29 cellular contexts compared by ENCODE assay signal in genomic region chr3:30232546-30232945, GRCh38.
DNase-seq lines count a peak whose midpoint lies in the region; ATAC-seq, FAIRE-seq and TF ChIP-seq lines count a peak whose summit lies in the region.
"Had no signal": no experiment of that assay in that cellular context is flagged by ENCODE, and none has a peak within 500 bp of the region (broad histone marks: within the 10 kb centered on the region; RNA-seq: fewer than 3 reads in every experiment).

No MANE protein-coding gene starts in this region.

- no peak overlapping the region for H3K4me3 ChIP-seq in smooth muscle cell
- H3K4me3 ChIP-seq: ovary, sigmoid colon, testis had no signal

- H3K9me3 ChIP-seq in smooth muscle cell (replicated peaks; ENCODE audit: low read depth), result no peaks in the 10 kb centered on the region
- H3K9me3 ChIP-seq: ovary, sigmoid colon, testis had no signal

- no peak overlapping the region for H3K9ac ChIP-seq in smooth muscle cell (ENCODE audit: low read depth)

- no peaks in the 10 kb centered on the region for H3K9me3 Mint-ChIP-seq in glutamatergic neuron (ENCODE audit: unreplicated experiment)
- H3K9me3 Mint-ChIP-seq: CD8-positive, alpha-beta memory T cell; memory B cell; naive B cell; stimulated activated memory B cell treated with anti-CD40 and anti-IgM and Interleukin-4, amounts not matched to agents 10 μg/mL and 1 μg/mL and 100 μg/mL, for 72 hours; WTC11 had no signal

- peak; percentile 33 for FAIRE-seq in H54 (lab: Jason Lieb, UNC)
- FAIRE-seq: frontal cortex, HTR-8/SVneo, keratinocyte had no signal

- H3K4me1 ChIP-seq in smooth muscle cell (ENCODE audit: low read depth), result peaks cover 16% of the 10 kb centered on the region
- H3K4me1 ChIP-seq: testis had no signal

- no peak overlapping the region for H3K4me2 ChIP-seq in smooth muscle cell

- no peaks in the 10 kb centered on the region for H3K27me3 ChIP-seq in smooth muscle cell (ENCODE audit: low read depth)
- H3K27me3 ChIP-seq: ovary, sigmoid colon, testis had no signal

- H4K20me1 ChIP-seq in smooth muscle cell (ENCODE audit: low read depth), result no peaks in the 10 kb centered on the region

- H3K4me3 Mint-ChIP-seq in glutamatergic neuron (ENCODE audit: unreplicated experiment), result no peak overlapping the region
- H3K4me3 Mint-ChIP-seq: activated naive CD8-positive, alpha-beta T cell; CD8-positive, alpha-beta memory T cell; memory B cell; naive B cell; stimulated activated memory B cell treated with anti-CD40 and anti-IgM and Interleukin-4, amounts not matched to agents 10 μg/mL and 1 μg/mL and 100 μg/mL, for 72 hours; WTC11 had no signal

- WGBS in smooth muscle cell (ENCODE audit: low lambda C conversion rate), result 71% methylated on average over 2 of the region's 2 CpGs

- TF ChIP-seq CTCF in glutamatergic neuron (IDR thresholded peaks at IDR 0.05; ENCODE audit: partially characterized antibody, unreplicated experiment) (no peak), smooth muscle cell (IDR thresholded peaks at IDR 0.05; ENCODE audit: borderline replicate concordance, insufficient read depth, poor library complexity, severe bottlenecking) (no peak)

- H3K27ac Mint-ChIP-seq in glutamatergic neuron (ENCODE audit: unreplicated experiment), result peak overlapping the region; percentile 6
- H3K27ac Mint-ChIP-seq: activated naive CD8-positive, alpha-beta T cell; activated T-helper 2 cell treated with anti-CD3 and anti-CD28 coated beads, Interferon-gamma antibody, Interleukin-2, Interleukin-4, amounts not matched to agents 10 μg/mL and 5 μg/mL and 100 μg/mL, durations not matched to agents 14 hours and 24 hours and 36 hours; memory B cell; naive B cell; stimulated activated memory B cell treated with anti-CD40 and anti-IgM and Interleukin-4, amounts not matched to agents 10 μg/mL and 1 μg/mL and 100 μg/mL, for 72 hours; WTC11 had no signal

- peaks cover 23% of the 10 kb centered on the region for H3K4me1 Mint-ChIP-seq in glutamatergic neuron (ENCODE audit: low read depth, unreplicated experiment)
- H3K4me1 Mint-ChIP-seq: memory B cell; naive B cell; stimulated activated memory B cell treated with anti-CD40 and anti-IgM and Interleukin-4, amounts not matched to agents 10 μg/mL and 1 μg/mL and 100 μg/mL, for 72 hours had no signal

- no peaks in the 10 kb centered on the region for H3K36me3 Mint-ChIP-seq in glutamatergic neuron (ENCODE audit: unreplicated experiment)
- H3K36me3 Mint-ChIP-seq: activated naive CD8-positive, alpha-beta T cell; memory B cell; naive B cell; stimulated activated memory B cell treated with anti-CD40 and anti-IgM and Interleukin-4, amounts not matched to agents 10 μg/mL and 1 μg/mL and 100 μg/mL, for 72 hours; WTC11 had no signal

- H3K27me3 Mint-ChIP-seq in glutamatergic neuron (ENCODE audit: unreplicated experiment), result no peaks in the 10 kb centered on the region
- H3K27me3 Mint-ChIP-seq: activated naive CD8-positive, alpha-beta T cell; CD8-positive, alpha-beta memory T cell; memory B cell; naive B cell; stimulated activated memory B cell treated with anti-CD40 and anti-IgM and Interleukin-4, amounts not matched to agents 10 μg/mL and 1 μg/mL and 100 μg/mL, for 72 hours had no signal

- H3K27ac ChIP-seq in smooth muscle cell (ENCODE audit: low read depth), result peak overlapping the region; percentile 7
- H3K27ac ChIP-seq: ovary, RWPE1, testis had no signal

- no peaks in the 10 kb centered on the region for H3K79me2 ChIP-seq in smooth muscle cell (ENCODE audit: low read depth)

- ATAC-seq in GM21526 (IDR thresholded peaks at IDR 0.05; ENCODE audit: low FRiP score, unreplicated experiment) (no peak), GM21390 (IDR thresholded peaks at IDR 0.05; ENCODE audit: unreplicated experiment) (no peak)
- ATAC-seq: stimulated activated memory B cell treated with anti-CD40 and anti-IgM and Interleukin-4, amounts not matched to agents 10 μg/mL and 1 μg/mL and 100 μg/mL, for 72 hours; WTC11 had no signal

- H2AFZ ChIP-seq in smooth muscle cell (ENCODE audit: low read depth), result no peak overlapping the region

- DNase-seq in H54 (ENCODE audit: insufficient read length, low spot score) (no peak), NCI-H69 (lab: John Stamatoyannopoulos, UW) (peak; percentile 9), glutamatergic neuron (no peak), smooth muscle cell (lab: John Stamatoyannopoulos, UW; ENCODE audit: unreplicated experiment) (no peak), NCI-H510A treated with DMSO at 0.1 percent for 48 hours (lab: John Stamatoyannopoulos, UW) (no peak)
- DNase-seq: activated CD4-positive, alpha-beta T cell treated with anti-CD3 and anti-CD28 coated beads, Interleukin-2, amount 50 U/mL, for 4 hours; activated CD8-positive, alpha-beta memory T cell treated with anti-CD3 and anti-CD28 coated beads, Interleukin-2, amount 50 U/mL, for 4 hours; CD8-positive, alpha-beta memory T cell; DMS153; GF-D8; Karpas-422; naive B cell; NCI-H1092; NCI-H2081 treated with DMSO at 0.1 percent for 48 hours; NCI-H510A; ovary; sigmoid colon; testis had no signal

- no peak for TF ChIP-seq POLR2A in H54 (IDR thresholded peaks at IDR 0.05; ENCODE audit: low read depth, low read length)

- H3K36me3 ChIP-seq in smooth muscle cell (ENCODE audit: low read depth), result no peaks in the 10 kb centered on the region
- H3K36me3 ChIP-seq: ovary, sigmoid colon had no signal

- peaks cover 9% of the 10 kb centered on the region for H3F3A ChIP-seq in smooth muscle cell (ENCODE audit: low read depth)
